In the genomic region with DNA sequence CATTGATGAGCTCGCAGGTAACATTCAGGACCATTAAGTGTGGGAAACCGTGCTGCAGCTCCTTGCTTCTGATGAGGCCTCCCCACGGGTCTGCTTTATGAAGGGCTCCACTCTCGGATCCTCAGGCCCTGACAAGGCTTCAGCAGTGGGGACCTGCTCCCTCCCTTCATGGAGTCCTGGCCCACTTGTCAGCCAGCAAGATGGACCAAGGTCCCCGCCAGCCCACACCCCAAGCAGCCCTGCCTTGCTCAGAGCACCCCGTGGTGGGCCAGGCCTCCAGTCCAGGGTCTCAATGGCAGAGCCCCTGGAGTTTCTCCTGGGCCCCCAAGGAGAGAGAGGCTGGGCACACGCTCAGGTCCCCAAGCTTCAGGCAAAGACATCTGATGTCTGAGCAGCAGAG, we compare ENCODE assay signal across 19 cellular contexts. TPM values are rescaled to one million over a fixed set of nuclear protein-coding genes. Genes with fewer than 3 reads are reported as not detected.
DNase-seq lines count a peak whose midpoint lies in the region; ATAC-seq and TF ChIP-seq lines count a peak whose summit lies in the region.
"Had no signal": no experiment of that assay in that cellular context is flagged by ENCODE, and none has a peak within 500 bp of the region (broad histone marks: within the 10 kb centered on the region; RNA-seq: fewer than 3 reads in every experiment).

No MANE protein-coding gene starts in this region.

- H3K36me3 Mint-ChIP-seq in natural killer cell: no peaks in the 10 kb centered on the region
- no peaks in the 10 kb centered on the region for H3K36me3 Mint-ChIP-seq in natural killer cell treated with Interleukin-12 subunit alpha and Interleukin-12 subunit beta and Interleukin-15 and Interleukin-18, amount 100 ng/mL, for 72 hours

- H3K27ac Mint-ChIP-seq in natural killer cell: no peak overlapping the region
- H3K27ac Mint-ChIP-seq in natural killer cell treated with Interleukin-12 subunit alpha and Interleukin-12 subunit beta and Interleukin-15 and Interleukin-18, amount 100 ng/mL, for 72 hours: no peak overlapping the region

- H3K9me3 Mint-ChIP-seq in natural killer cell: no peaks in the 10 kb centered on the region
- H3K9me3 Mint-ChIP-seq in natural killer cell treated with Interleukin-12 subunit alpha and Interleukin-12 subunit beta and Interleukin-15 and Interleukin-18, amount 100 ng/mL, for 72 hours: no peaks in the 10 kb centered on the region

- H3K9me3 ChIP-seq in left lung: no peaks in the 10 kb centered on the region
- no peaks in the 10 kb centered on the region for H3K9me3 ChIP-seq in uterus

- H3K27ac ChIP-seq in left lung (no peak overlapping the region), uterus (no peak overlapping the region)

- TF ChIP-seq CTCF in natural killer cell (IDR thresholded peaks at IDR 0.05) (no peak), left lung (IDR thresholded peaks at IDR 0.05) (no peak), uterus (IDR thresholded peaks at IDR 0.05) (no peak)

- peaks cover 7 to 10% of the 10 kb centered on the region in 2 donors for H3K27me3 Mint-ChIP-seq in natural killer cell (ENCODE audit: low read depth in 2 of 2)
- H3K27me3 Mint-ChIP-seq in natural killer cell treated with Interleukin-12 subunit alpha and Interleukin-12 subunit beta and Interleukin-15 and Interleukin-18, amount 100 ng/mL, for 72 hours: peaks cover 0 to 2% of the 10 kb centered on the region in 2 donors

- H3K27me3 ChIP-seq in left lung (no peaks in the 10 kb centered on the region), uterus (no peaks in the 10 kb centered on the region)
- H3K27me3 ChIP-seq: MG63 had no signal

- H3K36me3 ChIP-seq in left lung (no peaks in the 10 kb centered on the region), uterus (no peaks in the 10 kb centered on the region)
- H3K36me3 ChIP-seq: MG63 had no signal

- no peak overlapping the region for H3K4me3 ChIP-seq in left lung
- H3K4me3 ChIP-seq in uterus: no peak overlapping the region
- H3K4me3 ChIP-seq: MG63 had no signal

- H3K4me1 ChIP-seq in left lung (no peaks in the 10 kb centered on the region), uterus (no peaks in the 10 kb centered on the region)

- H3K4me3 Mint-ChIP-seq in natural killer cell: no peak overlapping the region
- H3K4me3 Mint-ChIP-seq in natural killer cell treated with Interleukin-12 subunit alpha and Interleukin-12 subunit beta and Interleukin-15 and Interleukin-18, amount 100 ng/mL, for 72 hours: no peak overlapping the region

- DNase-seq in natural killer cell: peak; percentile 12
- DNase-seq in natural killer cell treated with Interleukin-12 subunit alpha and Interleukin-12 subunit beta and Interleukin-15 and Interleukin-18, amount 100 ng/mL, for 72 hours (ENCODE audit: low spot score): no peak
- DNase-seq in left lung: peak; percentile 26 to 65
- peak; percentile 0 for DNase-seq in retina
- peak; percentile 6 to 12 for DNase-seq in uterus
- DNase-seq in stimulated activated naive CD8-positive, alpha-beta T cell treated with anti-CD3 and anti-CD28 coated beads, Interleukin-15, Interleukin-2, amounts not matched to agents 100 U/mL and 50 U/mL, for 24 hours: no peak
- DNase-seq: C1 segment of cervical spinal cord, Kasumi-1, MG63, NCI-H1048, NCI-H1436, NCI-H2029, NCI-H345, NCI-H524 treated with DMSO at 0.1 percent for 48 hours, RPMI8226, SIG-M5 had no signal

- no peaks in the 10 kb centered on the region for H3K4me1 Mint-ChIP-seq in natural killer cell
- no peaks in the 10 kb centered on the region for H3K4me1 Mint-ChIP-seq in natural killer cell treated with Interleukin-12 subunit alpha and Interleukin-12 subunit beta and Interleukin-15 and Interleukin-18, amount 100 ng/mL, for 72 hours (ENCODE audit: low read depth in 2 of 2)

- ATAC-seq in natural killer cell: no peak
- no peak for ATAC-seq in natural killer cell treated with Interleukin-12 subunit alpha and Interleukin-12 subunit beta and Interleukin-15 and Interleukin-18, amount 100 ng/mL, for 72 hours
- ATAC-seq in left lung: no peak
- ATAC-seq in HG03378 (IDR thresholded peaks at IDR 0.05; ENCODE audit: unreplicated experiment): no peak
- no peak for ATAC-seq in stimulated activated naive CD8-positive, alpha-beta T cell treated with anti-CD3 and anti-CD28 coated beads, Interleukin-15, Interleukin-2, amounts not matched to agents 100 U/mL and 50 U/mL, for 24 hours
- ATAC-seq in GM19452 (IDR thresholded peaks at IDR 0.05; ENCODE audit: unreplicated experiment): no peak

- intact Hi-C loops in natural killer cell (cut with micrococcal nuclease) (no loop called here), left lung (cut with DNase I) (no loop called here), uterus (cut with DNase I; ENCODE audit: low total_unique reads) (no loop called here)

- TF ChIP-seq POLR2A in uterus (IDR thresholded peaks at IDR 0.05): no peak

RNA-seq across cellular contexts. Expression of a gene that starts 41.5 kb away (rescaled TPM):
- total RNA-seq in natural killer cell: under 1 TPM in 1 of 3 donors, not detected in 2; 0.14 TPM
- total RNA-seq in natural killer cell treated with Interleukin-12 subunit alpha and Interleukin-12 subunit beta and Interleukin-15 and Interleukin-18, amount 100 ng/mL, for 72 hours: not detected
- total RNA-seq in left lung: 1 to 10 TPM in 1 of 2 donors, under 1 TPM in 1; 0.32 to 2.3 TPM
- total RNA-seq in uterus: 1 to 10 TPM in 2 of 4 donors, under 1 TPM in 1, not detected in 1; 0.79 to 2.6 (median 1.8) TPM
- total RNA-seq: H4 had no signal

RNA-seq across cellular contexts. Expression of a gene that starts 50.8 kb away (rescaled TPM):
- 1 to 10 TPM in 2 of 3 donors, under 1 TPM in 1; 0.97 to 4.9 (median 2.5) TPM for total RNA-seq in natural killer cell
- under 1 TPM in 1 of 2 donors, not detected in 1; 0.14 TPM for total RNA-seq in natural killer cell treated with Interleukin-12 subunit alpha and Interleukin-12 subunit beta and Interleukin-15 and Interleukin-18, amount 100 ng/mL, for 72 hours
- 10 to 100 TPM; 36.4 to 48.2 TPM for total RNA-seq in left lung
- total RNA-seq in uterus: 10 to 100 TPM; 18.5 to 87.1 (median 21.9) TPM

RNA-seq across cellular contexts. Expression of a gene that starts 51.7 kb away (rescaled TPM):
- total RNA-seq in natural killer cell (not detected), left lung (10 to 100 TPM; 20.6 to 35.7 TPM), uterus (under 1 TPM in 1 of 4 donors, not detected in 3; 0.97 TPM)
- total RNA-seq in natural killer cell treated with Interleukin-12 subunit alpha and Interleukin-12 subunit beta and Interleukin-15 and Interleukin-18, amount 100 ng/mL, for 72 hours: not detected
- total RNA-seq: H4 had no signal

Comparison
In these comparisons a context has a peak if more than half of its experiments do, and no peak if none do; other contexts are left out.
1. DNase-seq: peak in natural killer cell (single experiment), left lung (2 of 2), retina (single experiment) and uterus (2 of 2); none in natural killer cell treated with Interleukin-12 subunit alpha and Interleukin-12 subunit beta and Interleukin-15 and Interleukin-18, amount 100 ng/mL, for 72 hours (single experiment) and stimulated activated naive CD8-positive, alpha-beta T cell treated with anti-CD3 and anti-CD28 coated beads, Interleukin-15, Interleukin-2, amounts not matched to agents 100 U/mL and 50 U/mL, for 24 hours (single experiment).
2. RNA of a gene that starts 51.7 kb away (total RNA-seq): 20.6 to 35.7 TPM in left lung; 0.97 TPM in uterus, not detected in natural killer cell and not detected in natural killer cell treated with Interleukin-12 subunit alpha and Interleukin-12 subunit beta and Interleukin-15 and Interleukin-18, amount 100 ng/mL, for 72 hours; every median in the first group is over 10 times any median in the second.